25 cellular contexts compared by ENCODE assay signal in the genomic region with DNA sequence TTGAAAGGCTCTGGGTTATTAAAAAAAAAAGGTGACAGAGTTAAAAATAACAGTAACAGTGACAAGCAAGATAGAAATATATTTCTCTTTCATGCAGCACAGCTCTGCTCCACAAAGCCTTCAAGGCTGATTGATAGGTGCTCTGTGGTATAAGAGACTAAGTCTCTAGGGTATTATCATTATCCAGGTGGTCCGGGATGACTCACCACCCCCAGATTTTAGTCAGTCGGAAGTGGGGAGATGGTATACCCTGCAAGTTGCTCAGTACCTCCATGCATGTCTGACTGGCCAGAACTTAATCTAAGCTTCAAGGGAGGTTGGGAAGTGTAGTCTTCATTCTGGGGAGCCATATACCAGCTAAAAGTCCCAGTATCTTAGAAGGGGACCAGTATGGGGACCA.
"Had no signal": no experiment of that assay in that cellular context is flagged by ENCODE, and none has a peak within 500 bp of the region (broad histone marks: within the 10 kb centered on the region; RNA-seq: fewer than 3 reads in every experiment).

No MANE protein-coding gene starts in this region.

- H3K9me3 ChIP-seq: body of pancreas, esophagus squamous epithelium, mucosa of descending colon, right lobe of liver, tibial artery, upper lobe of right lung had no signal

- H3K4me1 Mint-ChIP-seq: activated CD4-positive, alpha-beta T cell treated with anti-CD3 and anti-CD28 coated beads for 36 hours; stimulated activated effector memory CD8-positive, alpha-beta T cell treated with anti-CD3 and anti-CD28 coated beads, Interleukin-12 subunit alpha, Interleukin-12 subunit beta, amount 100 ng/mL, for 72 hours had no signal

- H3K4me3 Mint-ChIP-seq: activated CD4-positive, alpha-beta T cell treated with anti-CD3 and anti-CD28 coated beads for 36 hours; activated T-cell treated with anti-CD3 and anti-CD28 coated beads, Interleukin-2, amount 50 U/mL, for 72 hours; nephron; stimulated activated effector memory CD8-positive, alpha-beta T cell treated with anti-CD3 and anti-CD28 coated beads, Interleukin-12 subunit alpha, Interleukin-12 subunit beta, amount 100 ng/mL, for 72 hours; stimulated activated naive CD8-positive, alpha-beta T cell treated with anti-CD3 and anti-CD28 coated beads, Interleukin-15, Interleukin-2, amounts not matched to agents 100 ng/mL and 50 ng/mL, for 24 hours; T-helper 2 cell treated with Interferon-gamma antibody and Interleukin-4, amounts not matched to agents 5 μg/mL and 100 μg/mL, for 36 hours had no signal

- H3K36me3 Mint-ChIP-seq: activated naive CD4-positive, alpha-beta T cell treated with anti-CD3 and anti-CD28 coated beads, Interleukin-2, amount 50 U/mL, for 72 hours; stimulated activated effector memory CD8-positive, alpha-beta T cell treated with anti-CD3 and anti-CD28 coated beads, Interleukin-12 subunit alpha, Interleukin-12 subunit beta, amount 100 ng/mL, for 72 hours had no signal

- H3K36me3 ChIP-seq: right lobe of liver, tibial artery, upper lobe of right lung had no signal

- H3K27ac Mint-ChIP-seq: activated CD4-positive, alpha-beta T cell treated with anti-CD3 and anti-CD28 coated beads for 36 hours; activated naive CD4-positive, alpha-beta T cell treated with anti-CD3 and anti-CD28 coated beads, Interleukin-2, amount 50 U/mL, for 72 hours; activated T-cell treated with anti-CD3 and anti-CD28 coated beads, Interleukin-2, amount 50 U/mL, for 72 hours; nephron; stimulated activated effector memory CD8-positive, alpha-beta T cell treated with anti-CD3 and anti-CD28 coated beads, Interleukin-12 subunit alpha, Interleukin-12 subunit beta, amount 100 ng/mL, for 72 hours; stimulated activated naive CD8-positive, alpha-beta T cell treated with anti-CD3 and anti-CD28 coated beads, Interleukin-15, Interleukin-2, amounts not matched to agents 100 ng/mL and 50 ng/mL, for 24 hours; T-helper 2 cell treated with Interferon-gamma antibody and Interleukin-4, amounts not matched to agents 5 μg/mL and 100 μg/mL, for 36 hours had no signal

- H3K9me3 Mint-ChIP-seq: activated naive CD4-positive, alpha-beta T cell treated with anti-CD3 and anti-CD28 coated beads, Interleukin-2, amount 50 U/mL, for 72 hours; activated T-cell treated with anti-CD3 and anti-CD28 coated beads, Interleukin-2, amount 50 U/mL, for 72 hours; nephron; stimulated activated effector memory CD8-positive, alpha-beta T cell treated with anti-CD3 and anti-CD28 coated beads, Interleukin-12 subunit alpha, Interleukin-12 subunit beta, amount 100 ng/mL, for 72 hours; stimulated activated naive CD8-positive, alpha-beta T cell treated with anti-CD3 and anti-CD28 coated beads, Interleukin-15, Interleukin-2, amounts not matched to agents 100 ng/mL and 50 ng/mL, for 24 hours; T-helper 2 cell treated with Interferon-gamma antibody and Interleukin-4, amounts not matched to agents 5 μg/mL and 100 μg/mL, for 36 hours had no signal

- H3K27ac ChIP-seq: epithelial cell of prostate, esophagus squamous epithelium, right lobe of liver, tibial artery, upper lobe of right lung had no signal

- DNase-seq: activated CD4-positive, alpha-beta T cell treated with anti-CD3 and anti-CD28 coated beads for 36 hours; activated CD4-positive, CD25-positive, alpha-beta regulatory T cell; activated naive CD4-positive, alpha-beta T cell; activated T-cell treated with anti-CD3 and anti-CD28 coated beads for 4 hours; activated T-cell treated with anti-CD3 and anti-CD28 coated beads, Interleukin-2, amount 50 U/mL, for 72 hours; aorta; body of pancreas; dermis blood vessel endothelial cell; effector CD8-positive, alpha-beta T cell; esophagus squamous epithelium; foreskin melanocyte; left ventricle myocardium superior; mucosa of descending colon; posterior cingulate gyrus; right lobe of liver; small intestine; stimulated activated CD4-positive, alpha-beta T cell treated with anti-CD3 and anti-CD28 coated beads, Interleukin-4, amount 100 ng/mL, for 24 hours; tibial artery; upper lobe of right lung had no signal

- H3K4me1 ChIP-seq: body of pancreas, right lobe of liver, tibial artery had no signal

- H3K27me3 Mint-ChIP-seq: activated CD4-positive, alpha-beta T cell treated with anti-CD3 and anti-CD28 coated beads for 36 hours; stimulated activated naive CD8-positive, alpha-beta T cell treated with anti-CD3 and anti-CD28 coated beads, Interleukin-15, Interleukin-2, amounts not matched to agents 100 ng/mL and 50 ng/mL, for 24 hours had no signal

- ATAC-seq: activated CD4-positive, alpha-beta T cell treated with anti-CD3 and anti-CD28 coated beads for 36 hours; activated naive CD4-positive, alpha-beta T cell treated with anti-CD3 and anti-CD28 coated beads, Interleukin-2, amount 50 U/mL, for 72 hours; activated T-cell treated with anti-CD3 and anti-CD28 coated beads, Interleukin-2, amount 50 U/mL, for 72 hours; body of pancreas; left ventricle myocardium superior; mucosa of descending colon; right lobe of liver; stimulated activated effector memory CD8-positive, alpha-beta T cell treated with anti-CD3 and anti-CD28 coated beads, Interleukin-12 subunit alpha, Interleukin-12 subunit beta, amount 100 ng/mL, for 72 hours; upper lobe of right lung had no signal

- H3K27me3 ChIP-seq: body of pancreas, esophagus squamous epithelium, right lobe of liver, tibial artery, upper lobe of right lung had no signal

- H3K4me3 ChIP-seq: body of pancreas, esophagus squamous epithelium, mucosa of descending colon, right lobe of liver, tibial artery, upper lobe of right lung had no signal
